Comparison of ENCODE assay signal across 8 cellular contexts in the genomic region with DNA sequence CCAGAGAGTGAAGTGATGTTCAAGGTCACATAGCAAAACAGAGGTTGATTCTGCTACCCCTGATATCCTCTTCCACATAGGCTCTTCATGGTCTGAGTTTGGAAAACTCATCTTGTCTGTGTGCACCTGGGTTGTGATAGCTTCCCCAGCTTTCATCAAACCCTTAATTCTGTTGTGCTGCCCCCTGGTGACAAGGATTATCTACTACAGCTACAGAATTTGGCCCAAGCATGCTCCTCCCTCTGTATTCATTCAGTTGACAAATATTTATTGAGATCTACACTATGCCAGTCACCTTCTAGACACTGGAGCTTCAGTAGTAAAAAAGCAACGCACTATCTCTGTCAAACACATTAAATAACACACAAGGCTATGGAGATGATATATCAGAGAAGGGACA. TPM values are rescaled to one million over a fixed set of nuclear protein-coding genes. Genes with fewer than 3 reads are reported as not detected.
DNase-seq lines count a peak whose midpoint lies in the region; ATAC-seq, FAIRE-seq and TF ChIP-seq lines count a peak whose summit lies in the region.

No MANE protein-coding gene starts in this region.

- H3K36me3 ChIP-seq in pancreas, result no peaks in the 10 kb centered on the region

- in situ Hi-C loops in G401 (cut with HindIII; ENCODE audit: low sequenced_read_pairs), result loop anchor here (5.0 kb wide), 1 partner anchor 47 kb away; no protein-coding TSS in a partner anchor

- no peak overlapping the region for H3K4me3 Mint-ChIP-seq in activated T-cell treated with anti-CD3 and anti-CD28 coated beads, Interleukin-2, amount 50 U/mL, for 4 hours

- peak; percentile 30 to 60 (median 38) for TF ChIP-seq CTCF in pancreas (IDR thresholded peaks at IDR 0.05)

- no peaks in the 10 kb centered on the region for H3K27me3 ChIP-seq in pancreas

- WGBS in pancreas, 2 donors, result 0 to 1% methylated on average over 1 of the region's 1 CpG

- H3K4me1 Mint-ChIP-seq in activated T-cell treated with anti-CD3 and anti-CD28 coated beads, Interleukin-2, amount 50 U/mL, for 4 hours (ENCODE audit: low read depth), result no peaks in the 10 kb centered on the region

- intact Hi-C loops in pancreas (cut with DNase I), result loop anchor here (5.0 to 10.0 kb wide), 3 partner anchors 97 to 107 kb away; no protein-coding TSS in a partner anchor

- ATAC-seq in GM21423 (IDR thresholded peaks at IDR 0.05; ENCODE audit: unreplicated experiment) (peak; percentile 93), pancreas (peak; percentile 48 to 97 (median 94)), GM18861 (IDR thresholded peaks at IDR 0.05; ENCODE audit: unreplicated experiment) (no peak)
- peak; percentile 38 to 60 for ATAC-seq in activated T-cell treated with anti-CD3 and anti-CD28 coated beads, Interleukin-2, amount 50 U/mL, for 4 hours

- peaks cover 8% of the 10 kb centered on the region for H3K27me3 Mint-ChIP-seq in activated T-cell treated with anti-CD3 and anti-CD28 coated beads, Interleukin-2, amount 50 U/mL, for 4 hours (ENCODE audit: low read depth)

- H3K4me1 ChIP-seq in pancreas, result no peaks in the 10 kb centered on the region

- no peak overlapping the region for H3K27ac ChIP-seq in pancreas

- FAIRE-seq in HTR-8/SVneo (lab: Jason Lieb, UNC), result no peak
- peak; percentile 9 for FAIRE-seq in pancreas (lab: Jason Lieb, UNC)

- H3K9me3 ChIP-seq in pancreas, result no peaks in the 10 kb centered on the region

- no peaks in the 10 kb centered on the region for H3K9me3 Mint-ChIP-seq in activated T-cell treated with anti-CD3 and anti-CD28 coated beads, Interleukin-2, amount 50 U/mL, for 4 hours

- no peaks in the 10 kb centered on the region for H3K36me3 Mint-ChIP-seq in activated T-cell treated with anti-CD3 and anti-CD28 coated beads, Interleukin-2, amount 50 U/mL, for 4 hours (ENCODE audit: insufficient read depth)

- no peak overlapping the region for H3K4me3 ChIP-seq in pancreas

- DNase-seq in G401 (ENCODE audit: low spot score), result peak; percentile 88
- DNase-seq in HTR-8/SVneo (ENCODE audit: insufficient read length, low spot score), result peak; percentile 64
- peak; percentile 86 for DNase-seq in OCI-M1 (lab: John Stamatoyannopoulos, UW)
- peak; percentile 24 for DNase-seq in activated T-cell treated with anti-CD3 and anti-CD28 coated beads, Interleukin-2, amount 50 U/mL, for 4 hours
- peak; percentile 65 for DNase-seq in foreskin melanocyte
- DNase-seq in pancreas, result peak in 4 of 6 donors; percentile 27 to 72 (median 33)

RNA-seq across cellular contexts. Expression of a gene that starts 50.4 kb away (rescaled TPM):
- 0.07 and 1.2 TPM in 2 replicates for total RNA-seq in G401 (2014; rRNA removed; shearing (Covaris generic))
- under 1 TPM in 1 of 3 donors, not detected in 2; 0.22 TPM for total RNA-seq in activated T-cell treated with anti-CD3 and anti-CD28 coated beads, Interleukin-2, amount 50 U/mL, for 4 hours
- total RNA-seq in pancreas, result 10 to 100 TPM in 4 of 6 donors, 1 to 10 TPM in 2; 8.7 to 12.6 (median 10.6) TPM
- polyA plus RNA-seq in pancreas, result 10 to 100 TPM in 1 of 2 donors, 1 to 10 TPM in 1; 7.4 to 19.8 TPM

RNA-seq across cellular contexts. Expression of a gene that starts 60.0 kb away (rescaled TPM):
- total RNA-seq in G401 (2014; rRNA removed; shearing (Covaris generic)), result not detected in 2 replicates
- total RNA-seq in activated T-cell treated with anti-CD3 and anti-CD28 coated beads, Interleukin-2, amount 50 U/mL, for 4 hours, result not detected
- not detected for total RNA-seq in pancreas
- polyA plus RNA-seq in pancreas, result not detected

Comparison
In these comparisons a context has a peak if more than half of its experiments do, and no peak if none do; other contexts are left out.
1. DNase-seq: peak in every context shown above with its lines; median percentile 88 in G401; 86 in OCI-M1; 65 in foreskin melanocyte; 64 in HTR-8/SVneo; 33 in pancreas; 24 in activated T-cell treated with anti-CD3 and anti-CD28 coated beads, Interleukin-2, amount 50 U/mL, for 4 hours.